26 cellular contexts compared by ENCODE assay signal in genomic region chr9:70610287-70610644, GRCh38.
"Had no signal": no experiment of that assay in that cellular context is flagged by ENCODE, and none has a peak within 500 bp of the region (broad histone marks: within the 10 kb centered on the region; RNA-seq: fewer than 3 reads in every experiment).

No MANE protein-coding gene starts in this region.

- H3K4me1 ChIP-seq: Peyer's patch had no signal

- H3K27ac Mint-ChIP-seq: activated B cell treated with CpG ODN at 0.5 μM for 24 hours; activated CD4-positive, alpha-beta T cell treated with anti-CD3 and anti-CD28 coated beads, Interleukin-2, amount 10 ng/mL, durations not matched to agents 24 days and 14 days; activated naive CD8-positive, alpha-beta T cell treated with anti-CD3 and anti-CD28 coated beads, Interleukin-2, amount 10 ng/mL, durations not matched to agents 7 days and 5 days; activated T-helper 17 cell treated with anti-CD3 and anti-CD28 coated beads, Interleukin-2, amount 50 U/mL, for 72 hours; T-helper 1 cell treated with Interleukin-12 subunit alpha and Interleukin-12 subunit beta and Interleukin-4 antibody, amounts not matched to agents 30 μg/mL and 1 μg/mL, for 36 hours had no signal

- H3K4me3 Mint-ChIP-seq: activated B cell treated with CpG ODN at 0.5 μM for 24 hours; activated CD4-positive, alpha-beta T cell treated with anti-CD3 and anti-CD28 coated beads, Interleukin-2, amount 10 ng/mL, durations not matched to agents 24 days and 14 days; activated naive CD8-positive, alpha-beta T cell treated with anti-CD3 and anti-CD28 coated beads, Interleukin-2, amount 10 ng/mL, durations not matched to agents 7 days and 5 days; activated T-helper 17 cell treated with anti-CD3 and anti-CD28 coated beads, Interleukin-2, amount 50 U/mL, for 72 hours; T-helper 1 cell treated with Interleukin-12 subunit alpha and Interleukin-12 subunit beta and Interleukin-4 antibody, amounts not matched to agents 30 μg/mL and 1 μg/mL, for 36 hours had no signal

- H3K27me3 ChIP-seq: adrenal gland, MG63, Peyer's patch, SJSA1 had no signal

- H3K9me3 ChIP-seq: adrenal gland, MG63, Peyer's patch, SJSA1 had no signal

- DNase-seq: activated B cell treated with CpG ODN at 0.5 μM for 24 hours; activated CD4-positive, alpha-beta T cell treated with anti-CD3 and anti-CD28 coated beads for 1 hour; activated CD4-positive, alpha-beta T cell treated with anti-CD3 and anti-CD28 coated beads, Interleukin-2, amount 10 ng/mL, durations not matched to agents 24 days and 14 days; activated CD4-positive, alpha-beta T cell treated with anti-CD3 and anti-CD28 coated beads, Interleukin-2, amount 50 U/mL, for 48 hours; activated CD8-positive, alpha-beta memory T cell treated with anti-CD3 and anti-CD28 coated beads for 24 hours; activated gamma-delta T cell; activated naive CD4-positive, alpha-beta T cell treated with anti-CD3 and anti-CD28 coated beads, Interleukin-2, amount 50 U/mL, for 16 hours; activated naive CD8-positive, alpha-beta T cell treated with anti-CD3 and anti-CD28 coated beads, Interleukin-2, amount 10 ng/mL, durations not matched to agents 7 days and 5 days; activated T-cell treated with anti-CD3 and anti-CD28 coated beads for 4 hours; activated T-cell treated with anti-CD3 and anti-CD28 coated beads, Interleukin-2, amount 50 U/mL, for 48 hours; NCI-H1092 treated with DMSO at 0.1 percent for 48 hours; NCI-H1417 treated with DMSO at 0.1 percent for 48 hours; NCI-H1694; NCI-H2029 treated with DMSO at 0.1 percent for 48 hours; NCI-H510A treated with DMSO at 0.1 percent for 48 hours; NCI-H69; Peyer's patch; SHP77; T-helper 9 cell had no signal

- ATAC-seq: activated T-helper 17 cell treated with anti-CD3 and anti-CD28 coated beads, Interleukin-2, amount 50 U/mL, for 72 hours; HepG2 had no signal

- H3K4me1 Mint-ChIP-seq: activated CD4-positive, alpha-beta T cell treated with anti-CD3 and anti-CD28 coated beads, Interleukin-2, amount 10 ng/mL, durations not matched to agents 24 days and 14 days; activated T-helper 17 cell treated with anti-CD3 and anti-CD28 coated beads, Interleukin-2, amount 50 U/mL, for 72 hours had no signal

- H3K9me3 Mint-ChIP-seq: activated CD4-positive, alpha-beta T cell treated with anti-CD3 and anti-CD28 coated beads, Interleukin-2, amount 10 ng/mL, durations not matched to agents 24 days and 14 days; activated naive CD8-positive, alpha-beta T cell treated with anti-CD3 and anti-CD28 coated beads, Interleukin-2, amount 10 ng/mL, durations not matched to agents 7 days and 5 days; activated T-helper 17 cell treated with anti-CD3 and anti-CD28 coated beads, Interleukin-2, amount 50 U/mL, for 72 hours; T-helper 1 cell treated with Interleukin-12 subunit alpha and Interleukin-12 subunit beta and Interleukin-4 antibody, amounts not matched to agents 30 μg/mL and 1 μg/mL, for 36 hours had no signal

- H3K36me3 Mint-ChIP-seq: activated naive CD8-positive, alpha-beta T cell treated with anti-CD3 and anti-CD28 coated beads, Interleukin-2, amount 10 ng/mL, durations not matched to agents 7 days and 5 days had no signal

- H3K4me3 ChIP-seq: adrenal gland, MG63, Peyer's patch, SJSA1 had no signal

- H3K27me3 Mint-ChIP-seq: activated B cell treated with CpG ODN at 0.5 μM for 24 hours; activated T-helper 17 cell treated with anti-CD3 and anti-CD28 coated beads, Interleukin-2, amount 50 U/mL, for 72 hours had no signal

- H3K27ac ChIP-seq: adrenal gland, Peyer's patch, RWPE1, SJSA1 had no signal

- H3K36me3 ChIP-seq: adrenal gland, MG63, Peyer's patch, SJSA1 had no signal
